In genomic region chr20:61895016-61895415, GRCh38 we compare ENCODE assay signal across 17 cellular contexts.
"Had no signal": no experiment of that assay in that cellular context is flagged by ENCODE, and none has a peak within 500 bp of the region (broad histone marks: within the 10 kb centered on the region; RNA-seq: fewer than 3 reads in every experiment).

No MANE protein-coding gene starts in this region.

- H3K4me3 ChIP-seq: cardiac muscle cell, esophagus squamous epithelium, prostate gland, upper lobe of left lung had no signal

- DNase-seq: activated CD4-positive, alpha-beta T cell treated with anti-CD3 and anti-CD28 coated beads for 36 hours; activated CD4-positive, alpha-beta T cell treated with anti-CD3 and anti-CD28 coated beads, Interleukin-2, amount 50 U/mL, for 48 hours; activated gamma-delta T cell treated with Interleukin-2 at 50 U/mL for 16 hours; activated naive CD8-positive, alpha-beta T cell treated with anti-CD3 and anti-CD28 coated beads for 36 hours; activated T-cell treated with anti-CD3 and anti-CD28 coated beads for 4 hours; amniotic stem cell; dermis blood vessel endothelial cell; effector memory CD8-positive, alpha-beta T cell; esophagus squamous epithelium; stimulated activated naive CD4-positive, alpha-beta T cell treated with Interleukin-2 at 50 U/mL for 16 hours; substantia nigra; T-helper 2 cell had no signal

- H3K27ac ChIP-seq: cardiac muscle cell, esophagus squamous epithelium, prostate gland, upper lobe of left lung had no signal

- H3K36me3 ChIP-seq: cardiac muscle cell, esophagus squamous epithelium, prostate gland, upper lobe of left lung had no signal

- H3K4me1 ChIP-seq: esophagus squamous epithelium, prostate gland, upper lobe of left lung had no signal

- FAIRE-seq: islet of Langerhans had no signal

- ATAC-seq: activated CD4-positive, alpha-beta T cell treated with anti-CD3 and anti-CD28 coated beads for 36 hours; effector memory CD8-positive, alpha-beta T cell; sciatic nerve had no signal

- H3K27me3 ChIP-seq: cardiac muscle cell had no signal

- H3K9me3 ChIP-seq: esophagus squamous epithelium, prostate gland, upper lobe of left lung had no signal
